ENCODE assay signal across 36 cellular contexts in genomic region chr6:55562318-55562717, GRCh38. TPM values are rescaled to one million over a fixed set of nuclear protein-coding genes. Genes with fewer than 3 reads are reported as not detected.
"Had no signal": no experiment of that assay in that cellular context is flagged by ENCODE, and none has a peak within 500 bp of the region (broad histone marks: within the 10 kb centered on the region; RNA-seq: fewer than 3 reads in every experiment).

No MANE protein-coding gene starts in this region.

- DNase-seq: activated B cell treated with CpG ODN at 0.5 μM for 24 hours; activated CD4-positive, alpha-beta memory T cell treated with anti-CD3 and anti-CD28 coated beads for 36 hours; activated CD4-positive, alpha-beta T cell treated with anti-CD3 and anti-CD28 coated beads for 4 hours; activated CD4-positive, alpha-beta T cell treated with anti-CD3 and anti-CD28 coated beads, Interleukin-2, amount 50 U/mL, for 1 hour; activated CD4-positive, CD25-positive, alpha-beta regulatory T cell treated with anti-CD3 and anti-CD28 coated beads, Interleukin-2, amount 50 U/mL, for 72 hours; activated CD8-positive, alpha-beta memory T cell treated with anti-CD3 and anti-CD28 coated beads, Interleukin-2, amount 50 U/mL, for 48 hours; activated gamma-delta T cell; activated naive CD4-positive, alpha-beta T cell treated with Interleukin-2 at 50 U/mL for 16 hours; activated naive CD8-positive, alpha-beta T cell treated with anti-CD3 and anti-CD28 coated beads, Interleukin-2, amount 10 ng/mL, durations not matched to agents 7 days and 5 days; activated T-cell treated with anti-CD3 and anti-CD28 coated beads, Interleukin-2, amount 50 U/mL, for 72 hours; amygdala; Kasumi-1; KG1; MM.1S; MV-4-11; NCI-H1092; NCI-H1417; NCI-H146; NCI-H187; NCI-H2081; NCI-H2171 treated with DMSO at 0.1 percent for 48 hours; NCI-H2227 treated with DMSO at 0.1 percent for 48 hours; NCI-H510A treated with DMSO at 0.1 percent for 48 hours; NCI-H69; NCI-H82; Peyer's patch; RPMI8226; SIG-M5; SW 1271; T-helper 1 cell; T-helper 2 cell; T-helper 9 cell had no signal

- H3K4me3 ChIP-seq: ascending aorta, cardiac muscle cell, Peyer's patch had no signal

- H3K4me1 ChIP-seq: ascending aorta, Peyer's patch had no signal

- H3K27ac ChIP-seq: ascending aorta, cardiac muscle cell, Peyer's patch, VCaP had no signal

- H3K36me3 ChIP-seq: ascending aorta, cardiac muscle cell, Peyer's patch had no signal

- H3K9me3 ChIP-seq: ascending aorta, Peyer's patch had no signal

- H3K27me3 ChIP-seq: ascending aorta, cardiac muscle cell, Peyer's patch had no signal

RNA-seq across cellular contexts. Expression of gene HMGCLL1, which starts 16.7 kb away (rescaled TPM):
- total RNA-seq: activated B cell treated with CpG ODN at 0.5 μM for 24 hours; activated CD4-positive, alpha-beta memory T cell treated with anti-CD3 and anti-CD28 coated beads for 36 hours; activated naive CD8-positive, alpha-beta T cell treated with anti-CD3 and anti-CD28 coated beads, Interleukin-2, amount 10 ng/mL, durations not matched to agents 7 days and 5 days; activated T-cell treated with anti-CD3 and anti-CD28 coated beads, Interleukin-2, amount 50 U/mL, for 72 hours; activated T-helper 17 cell treated with anti-CD3 and anti-CD28 coated beads, Interleukin-2, amount 50 U/mL, for 72 hours had no signal
